Comparison of ENCODE assay signal across 1 cellular context in the genomic region with DNA sequence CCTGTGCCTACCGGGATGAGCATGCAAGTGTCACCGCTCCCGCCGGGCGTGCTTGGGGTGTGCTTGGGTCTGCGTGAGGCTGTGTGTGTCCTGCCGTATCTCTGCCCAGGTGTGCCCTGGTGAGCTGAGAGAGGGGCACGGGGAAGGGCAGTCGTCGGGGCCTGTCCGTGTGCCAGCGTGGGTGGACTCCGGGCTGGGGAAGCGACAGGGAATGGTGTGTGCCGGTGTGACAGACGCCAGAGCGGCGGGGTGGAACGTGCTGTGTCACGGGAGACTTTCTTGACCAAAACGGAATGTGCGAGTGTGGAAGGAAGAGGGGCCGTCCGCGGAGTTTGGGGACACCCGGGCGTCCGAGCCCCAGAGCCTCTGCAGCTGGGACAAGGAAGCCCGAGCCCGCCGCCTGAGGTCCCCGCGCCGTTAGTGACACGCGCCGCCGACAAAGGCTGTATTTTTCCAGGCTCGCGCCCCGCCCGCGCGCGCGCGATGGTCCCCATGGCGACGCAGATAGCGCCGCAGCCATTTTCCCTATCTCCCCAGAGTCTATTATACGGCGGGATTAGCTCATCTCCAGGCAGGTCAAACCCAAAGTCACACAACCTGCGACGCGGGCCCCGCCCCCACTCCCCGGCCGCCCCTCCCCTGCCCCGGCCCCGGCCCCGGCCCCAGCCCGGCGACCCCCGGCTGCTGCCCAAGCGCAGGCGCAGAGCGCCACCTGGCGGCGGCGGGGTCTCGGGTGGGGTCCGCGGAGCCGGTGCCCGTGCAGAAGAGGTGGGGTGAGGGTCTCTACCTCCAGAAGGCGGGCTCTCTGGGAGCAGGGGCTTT.
A peak's percentile ranks its signal among the peaks of the same experiment; 100 is the strongest.
TF ChIP-seq lines count a peak whose summit lies in the region.

No MANE protein-coding gene starts in this region.

TF ChIP-seq in K562, 482 proteins besides CTCF, POLR2A, EP300 and RAD21 (continued from another document and continues in another):
- TF ChIP-seq, protein P1, sequence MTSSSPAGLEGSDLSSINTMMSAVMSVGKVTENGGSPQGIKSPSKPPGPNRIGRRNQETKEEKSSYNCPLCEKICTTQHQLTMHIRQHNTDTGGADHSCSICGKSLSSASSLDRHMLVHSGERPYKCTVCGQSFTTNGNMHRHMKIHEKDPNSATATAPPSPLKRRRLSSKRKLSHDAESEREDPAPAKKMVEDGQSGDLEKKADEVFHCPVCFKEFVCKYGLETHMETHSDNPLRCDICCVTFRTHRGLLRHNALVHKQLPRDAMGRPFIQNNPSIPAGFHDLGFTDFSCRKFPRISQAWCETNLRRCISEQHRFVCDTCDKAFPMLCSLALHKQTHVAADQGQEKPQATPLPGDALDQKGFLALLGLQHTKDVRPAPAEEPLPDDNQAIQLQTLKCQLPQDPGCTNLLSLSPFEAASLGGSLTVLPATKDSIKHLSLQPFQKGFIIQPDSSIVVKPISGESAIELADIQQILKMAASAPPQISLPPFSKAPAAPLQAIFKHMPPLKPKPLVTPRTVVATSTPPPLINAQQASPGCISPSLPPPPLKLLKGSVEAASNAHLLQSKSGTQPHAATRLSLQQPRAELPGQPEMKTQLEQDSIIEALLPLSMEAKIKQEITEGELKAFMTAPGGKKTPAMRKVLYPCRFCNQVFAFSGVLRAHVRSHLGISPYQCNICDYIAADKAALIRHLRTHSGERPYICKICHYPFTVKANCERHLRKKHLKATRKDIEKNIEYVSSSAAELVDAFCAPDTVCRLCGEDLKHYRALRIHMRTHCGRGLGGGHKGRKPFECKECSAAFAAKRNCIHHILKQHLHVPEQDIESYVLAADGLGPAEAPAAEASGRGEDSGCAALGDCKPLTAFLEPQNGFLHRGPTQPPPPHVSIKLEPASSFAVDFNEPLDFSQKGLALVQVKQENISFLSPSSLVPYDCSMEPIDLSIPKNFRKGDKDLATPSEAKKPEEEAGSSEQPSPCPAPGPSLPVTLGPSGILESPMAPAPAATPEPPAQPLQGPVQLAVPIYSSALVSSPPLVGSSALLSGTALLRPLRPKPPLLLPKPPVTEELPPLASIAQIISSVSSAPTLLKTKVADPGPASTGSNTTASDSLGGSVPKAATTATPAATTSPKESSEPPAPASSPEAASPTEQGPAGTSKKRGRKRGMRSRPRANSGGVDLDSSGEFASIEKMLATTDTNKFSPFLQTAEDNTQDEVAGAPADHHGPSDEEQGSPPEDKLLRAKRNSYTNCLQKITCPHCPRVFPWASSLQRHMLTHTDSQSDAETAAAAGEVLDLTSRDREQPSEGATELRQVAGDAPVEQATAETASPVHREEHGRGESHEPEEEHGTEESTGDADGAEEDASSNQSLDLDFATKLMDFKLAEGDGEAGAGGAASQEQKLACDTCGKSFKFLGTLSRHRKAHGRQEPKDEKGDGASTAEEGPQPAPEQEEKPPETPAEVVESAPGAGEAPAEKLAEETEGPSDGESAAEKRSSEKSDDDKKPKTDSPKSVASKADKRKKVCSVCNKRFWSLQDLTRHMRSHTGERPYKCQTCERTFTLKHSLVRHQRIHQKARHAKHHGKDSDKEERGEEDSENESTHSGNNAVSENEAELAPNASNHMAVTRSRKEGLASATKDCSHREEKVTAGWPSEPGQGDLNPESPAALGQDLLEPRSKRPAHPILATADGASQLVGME (CRISPR knock-in tag; IDR thresholded peaks at IDR 0.05) = no peak
- no peak for TF ChIP-seq SAFB2 (IDR thresholded peaks at IDR 0.05; ENCODE audit: borderline replicate concordance, low read depth, low read length, severe bottlenecking)
- TF ChIP-seq, protein P2, sequence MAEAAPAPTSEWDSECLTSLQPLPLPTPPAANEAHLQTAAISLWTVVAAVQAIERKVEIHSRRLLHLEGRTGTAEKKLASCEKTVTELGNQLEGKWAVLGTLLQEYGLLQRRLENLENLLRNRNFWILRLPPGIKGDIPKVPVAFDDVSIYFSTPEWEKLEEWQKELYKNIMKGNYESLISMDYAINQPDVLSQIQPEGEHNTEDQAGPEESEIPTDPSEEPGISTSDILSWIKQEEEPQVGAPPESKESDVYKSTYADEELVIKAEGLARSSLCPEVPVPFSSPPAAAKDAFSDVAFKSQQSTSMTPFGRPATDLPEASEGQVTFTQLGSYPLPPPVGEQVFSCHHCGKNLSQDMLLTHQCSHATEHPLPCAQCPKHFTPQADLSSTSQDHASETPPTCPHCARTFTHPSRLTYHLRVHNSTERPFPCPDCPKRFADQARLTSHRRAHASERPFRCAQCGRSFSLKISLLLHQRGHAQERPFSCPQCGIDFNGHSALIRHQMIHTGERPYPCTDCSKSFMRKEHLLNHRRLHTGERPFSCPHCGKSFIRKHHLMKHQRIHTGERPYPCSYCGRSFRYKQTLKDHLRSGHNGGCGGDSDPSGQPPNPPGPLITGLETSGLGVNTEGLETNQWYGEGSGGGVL (CRISPR knock-in tag; IDR thresholded peaks at IDR 0.05) = no peak
- TF ChIP-seq POLR2AphosphoS5 (IDR thresholded peaks at IDR 0.05; ENCODE audit: control insufficient read depth, insufficient read depth, low read depth, low read length) = peak; percentile 59; the same call in 1 of the 2 replicates
- no peak for TF ChIP-seq TCF7 (IDR thresholded peaks at IDR 0.05; ENCODE audit: borderline replicate concordance)
- TF ChIP-seq SRF (CRISPR knock-in tag; IDR thresholded peaks at IDR 0.05) = no peak
- TF ChIP-seq PML (IDR thresholded peaks at IDR 0.05; ENCODE audit: low read length) = 0 out of 2 replicates have a peak, but pooled peaks have one; percentile 33
- TF ChIP-seq EGR1 (conservative IDR thresholded peaks at IDR 0.05) = peak; percentile 66
- TF ChIP-seq, protein P3, sequence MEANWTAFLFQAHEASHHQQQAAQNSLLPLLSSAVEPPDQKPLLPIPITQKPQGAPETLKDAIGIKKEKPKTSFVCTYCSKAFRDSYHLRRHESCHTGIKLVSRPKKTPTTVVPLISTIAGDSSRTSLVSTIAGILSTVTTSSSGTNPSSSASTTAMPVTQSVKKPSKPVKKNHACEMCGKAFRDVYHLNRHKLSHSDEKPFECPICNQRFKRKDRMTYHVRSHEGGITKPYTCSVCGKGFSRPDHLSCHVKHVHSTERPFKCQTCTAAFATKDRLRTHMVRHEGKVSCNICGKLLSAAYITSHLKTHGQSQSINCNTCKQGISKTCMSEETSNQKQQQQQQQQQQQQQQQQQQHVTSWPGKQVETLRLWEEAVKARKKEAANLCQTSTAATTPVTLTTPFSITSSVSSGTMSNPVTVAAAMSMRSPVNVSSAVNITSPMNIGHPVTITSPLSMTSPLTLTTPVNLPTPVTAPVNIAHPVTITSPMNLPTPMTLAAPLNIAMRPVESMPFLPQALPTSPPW (CRISPR knock-in tag; IDR thresholded peaks at IDR 0.05) = peak; percentile 84
- TF ChIP-seq ZNF184 (CRISPR knock-in tag; IDR thresholded peaks at IDR 0.05) = no peak
- TF ChIP-seq U2AF1 (optimal IDR thresholded peaks at IDR 0.05; ENCODE audit: low read depth, low read length) = no peak
- TF ChIP-seq ZNF282 (CRISPR knock-in tag; IDR thresholded peaks at IDR 0.05) = no peak
- TF ChIP-seq ESRRA (IDR thresholded peaks at IDR 0.05; ENCODE audit: borderline replicate concordance, low read depth) = peak; percentile 38; the same call in 1 of the 2 replicates
- TF ChIP-seq ATF1 (CRISPR knock-in tag; IDR thresholded peaks at IDR 0.05) = no peak
- 0 out of 2 replicates have a peak, but pooled peaks have one; percentile 18 for TF ChIP-seq ATF1 (tag; IDR thresholded peaks at IDR 0.05)
- peak; percentile 80 for TF ChIP-seq POLR2G (IDR thresholded peaks at IDR 0.05; ENCODE audit: low read depth, low read length)
- TF ChIP-seq EZH2 (IDR thresholded peaks at IDR 0.05; ENCODE audit: borderline replicate concordance, low read depth, low read length) = no peak
- TF ChIP-seq RNF2 (IDR thresholded peaks at IDR 0.05) = peak; percentile 65
- no peak for TF ChIP-seq SREBF1 (IDR thresholded peaks at IDR 0.05; ENCODE audit: borderline replicate concordance, low read depth, low read length)
- no peak for TF ChIP-seq PURB (CRISPR knock-in tag; IDR thresholded peaks at IDR 0.05; ENCODE audit: low read depth)
- TF ChIP-seq MXI1 (IDR thresholded peaks at IDR 0.05; ENCODE audit: low read depth, low read length) = peak; percentile 84
- 0 out of 4 replicates have a peak, but pooled peaks of 1 of the 2 experiments have one; percentile 13 for TF ChIP-seq NONO (IDR thresholded peaks at IDR 0.05; ENCODE audit: low read depth in 2 of 2, low read length in 1 of 2)
- TF ChIP-seq, protein P4, sequence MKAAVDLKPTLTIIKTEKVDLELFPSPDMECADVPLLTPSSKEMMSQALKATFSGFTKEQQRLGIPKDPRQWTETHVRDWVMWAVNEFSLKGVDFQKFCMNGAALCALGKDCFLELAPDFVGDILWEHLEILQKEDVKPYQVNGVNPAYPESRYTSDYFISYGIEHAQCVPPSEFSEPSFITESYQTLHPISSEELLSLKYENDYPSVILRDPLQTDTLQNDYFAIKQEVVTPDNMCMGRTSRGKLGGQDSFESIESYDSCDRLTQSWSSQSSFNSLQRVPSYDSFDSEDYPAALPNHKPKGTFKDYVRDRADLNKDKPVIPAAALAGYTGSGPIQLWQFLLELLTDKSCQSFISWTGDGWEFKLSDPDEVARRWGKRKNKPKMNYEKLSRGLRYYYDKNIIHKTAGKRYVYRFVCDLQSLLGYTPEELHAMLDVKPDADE (conservative IDR thresholded peaks at IDR 0.05; ENCODE audit: control insufficient read depth, low read depth, low read length) = 0 out of 2 replicates have a peak, but pooled peaks have one; percentile 27
- TF ChIP-seq ELF2 (CRISPR knock-in tag; IDR thresholded peaks at IDR 0.05) = no peak
- TF ChIP-seq RBBP5 (IDR thresholded peaks at IDR 0.05; ENCODE audit: borderline replicate concordance, insufficient read depth, low read length, poor library complexity, severe bottlenecking) = peak; percentile 46
- no peak for TF ChIP-seq KDM5B (IDR thresholded peaks at IDR 0.05; ENCODE audit: insufficient replicate concordance, low read depth, low read length)
- peak; percentile 64; the same call in 1 of the 2 replicates for TF ChIP-seq HDGF (IDR thresholded peaks at IDR 0.05)
- TF ChIP-seq ASH1L (IDR thresholded peaks at IDR 0.05; ENCODE audit: borderline replicate concordance, low read depth, partially characterized antibody) = no peak
- TF ChIP-seq RFX1 (IDR thresholded peaks at IDR 0.05) = peak; percentile 92
- no peak for TF ChIP-seq ZNF79 (CRISPR knock-in tag; IDR thresholded peaks at IDR 0.05; ENCODE audit: low read depth)
- TF ChIP-seq, protein P5, sequence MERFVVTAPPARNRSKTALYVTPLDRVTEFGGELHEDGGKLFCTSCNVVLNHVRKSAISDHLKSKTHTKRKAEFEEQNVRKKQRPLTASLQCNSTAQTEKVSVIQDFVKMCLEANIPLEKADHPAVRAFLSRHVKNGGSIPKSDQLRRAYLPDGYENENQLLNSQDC (CRISPR knock-in tag; IDR thresholded peaks at IDR 0.05) = no peak
- TF ChIP-seq, protein P6, sequence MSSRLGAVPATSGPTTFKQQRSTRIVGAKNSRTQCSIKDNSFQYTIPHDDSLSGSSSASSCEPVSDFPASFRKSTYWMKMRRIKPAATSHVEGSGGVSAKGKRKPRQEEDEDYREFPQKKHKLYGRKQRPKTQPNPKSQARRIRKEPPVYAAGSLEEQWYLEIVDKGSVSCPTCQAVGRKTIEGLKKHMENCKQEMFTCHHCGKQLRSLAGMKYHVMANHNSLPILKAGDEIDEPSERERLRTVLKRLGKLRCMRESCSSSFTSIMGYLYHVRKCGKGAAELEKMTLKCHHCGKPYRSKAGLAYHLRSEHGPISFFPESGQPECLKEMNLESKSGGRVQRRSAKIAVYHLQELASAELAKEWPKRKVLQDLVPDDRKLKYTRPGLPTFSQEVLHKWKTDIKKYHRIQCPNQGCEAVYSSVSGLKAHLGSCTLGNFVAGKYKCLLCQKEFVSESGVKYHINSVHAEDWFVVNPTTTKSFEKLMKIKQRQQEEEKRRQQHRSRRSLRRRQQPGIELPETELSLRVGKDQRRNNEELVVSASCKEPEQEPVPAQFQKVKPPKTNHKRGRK (tag; IDR thresholded peaks at IDR 0.05) = no peak
- TF ChIP-seq HMG20B (CRISPR knock-in tag; IDR thresholded peaks at IDR 0.05) = no peak
- peak; percentile 59; the same call in 1 of the 2 replicates for TF ChIP-seq BMI1 (IDR thresholded peaks at IDR 0.05; ENCODE audit: low read length)
- TF ChIP-seq, protein P7, sequence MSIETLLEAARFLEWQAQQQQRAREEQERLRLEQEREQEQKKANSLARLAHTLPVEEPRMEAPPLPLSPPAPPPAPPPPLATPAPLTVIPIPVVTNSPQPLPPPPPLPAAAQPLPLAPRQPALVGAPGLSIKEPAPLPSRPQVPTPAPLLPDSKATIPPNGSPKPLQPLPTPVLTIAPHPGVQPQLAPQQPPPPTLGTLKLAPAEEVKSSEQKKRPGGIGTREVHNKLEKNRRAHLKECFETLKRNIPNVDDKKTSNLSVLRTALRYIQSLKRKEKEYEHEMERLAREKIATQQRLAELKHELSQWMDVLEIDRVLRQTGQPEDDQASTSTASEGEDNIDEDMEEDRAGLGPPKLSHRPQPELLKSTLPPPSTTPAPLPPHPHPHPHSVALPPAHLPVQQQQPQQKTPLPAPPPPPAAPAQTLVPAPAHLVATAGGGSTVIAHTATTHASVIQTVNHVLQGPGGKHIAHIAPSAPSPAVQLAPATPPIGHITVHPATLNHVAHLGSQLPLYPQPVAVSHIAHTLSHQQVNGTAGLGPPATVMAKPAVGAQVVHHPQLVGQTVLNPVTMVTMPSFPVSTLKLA (conservative IDR thresholded peaks at IDR 0.05) = peak; percentile 30 to 61
- TF ChIP-seq, protein P8, sequence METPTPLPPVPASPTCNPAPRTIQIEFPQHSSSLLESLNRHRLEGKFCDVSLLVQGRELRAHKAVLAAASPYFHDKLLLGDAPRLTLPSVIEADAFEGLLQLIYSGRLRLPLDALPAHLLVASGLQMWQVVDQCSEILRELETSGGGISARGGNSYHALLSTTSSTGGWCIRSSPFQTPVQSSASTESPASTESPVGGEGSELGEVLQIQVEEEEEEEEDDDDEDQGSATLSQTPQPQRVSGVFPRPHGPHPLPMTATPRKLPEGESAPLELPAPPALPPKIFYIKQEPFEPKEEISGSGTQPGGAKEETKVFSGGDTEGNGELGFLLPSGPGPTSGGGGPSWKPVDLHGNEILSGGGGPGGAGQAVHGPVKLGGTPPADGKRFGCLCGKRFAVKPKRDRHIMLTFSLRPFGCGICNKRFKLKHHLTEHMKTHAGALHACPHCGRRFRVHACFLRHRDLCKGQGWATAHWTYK (CRISPR knock-in tag; IDR thresholded peaks at IDR 0.05) = 0 out of 2 replicates have a peak, but pooled peaks have one; percentile 21
